1 cellular context compared by ENCODE assay signal in genomic region chr4:1566838-1567518, GRCh38.
TF ChIP-seq lines count a peak whose summit lies in the region.

No MANE protein-coding gene starts in this region.

TF ChIP-seq in HEK293, 187 proteins besides CTCF, POLR2A, EP300 and RAD21 (continued from another document):
- TF ChIP-seq PATZ1 (tag by site-specific recombination; IDR thresholded peaks at IDR 0.05) (peak; percentile 45), ZFP69B (tag by site-specific recombination; IDR thresholded peaks at IDR 0.05) (no peak), ZNF513 (tag by site-specific recombination; IDR thresholded peaks at IDR 0.05) (no peak), HOXD13 (CRISPR knock-in tag; IDR thresholded peaks at IDR 0.05; ENCODE audit: borderline replicate concordance) (no peak), PRDM6 (tag by site-specific recombination; IDR thresholded peaks at IDR 0.05) (no peak), PRDM10 (tag by site-specific recombination; IDR thresholded peaks at IDR 0.05) (no peak), INSM2 (tag by site-specific recombination; IDR thresholded peaks at IDR 0.05) (no peak), KLF1 (tag by site-specific recombination; IDR thresholded peaks at IDR 0.05) (0 out of 2 replicates have a peak, but pooled peaks have one; percentile 47), ZNF280D (tag by site-specific recombination; IDR thresholded peaks at IDR 0.05) (no peak), ZNF23 (tag by site-specific recombination; IDR thresholded peaks at IDR 0.05; ENCODE audit: borderline replicate concordance) (no peak), ZBTB17 (tag by site-specific recombination; IDR thresholded peaks at IDR 0.05) (no peak), GLIS2 (tag by site-specific recombination; IDR thresholded peaks at IDR 0.05) (peak; percentile 66), GLI2 (tag by site-specific recombination; IDR thresholded peaks at IDR 0.05; ENCODE audit: borderline replicate concordance, low read depth) (no peak), ZNF658 (tag by site-specific recombination; IDR thresholded peaks at IDR 0.05) (no peak), ZBTB1 (tag by site-specific recombination; IDR thresholded peaks at IDR 0.05) (no peak), HOXC10 (CRISPR knock-in tag; IDR thresholded peaks at IDR 0.05) (no peak), SETDB1 (IDR thresholded peaks at IDR 0.05; ENCODE audit: insufficient read length, low read length) (no peak), ZSCAN16 (tag by site-specific recombination; IDR thresholded peaks at IDR 0.05) (no peak)
